8 cellular contexts compared by ENCODE assay signal in the genomic region with DNA sequence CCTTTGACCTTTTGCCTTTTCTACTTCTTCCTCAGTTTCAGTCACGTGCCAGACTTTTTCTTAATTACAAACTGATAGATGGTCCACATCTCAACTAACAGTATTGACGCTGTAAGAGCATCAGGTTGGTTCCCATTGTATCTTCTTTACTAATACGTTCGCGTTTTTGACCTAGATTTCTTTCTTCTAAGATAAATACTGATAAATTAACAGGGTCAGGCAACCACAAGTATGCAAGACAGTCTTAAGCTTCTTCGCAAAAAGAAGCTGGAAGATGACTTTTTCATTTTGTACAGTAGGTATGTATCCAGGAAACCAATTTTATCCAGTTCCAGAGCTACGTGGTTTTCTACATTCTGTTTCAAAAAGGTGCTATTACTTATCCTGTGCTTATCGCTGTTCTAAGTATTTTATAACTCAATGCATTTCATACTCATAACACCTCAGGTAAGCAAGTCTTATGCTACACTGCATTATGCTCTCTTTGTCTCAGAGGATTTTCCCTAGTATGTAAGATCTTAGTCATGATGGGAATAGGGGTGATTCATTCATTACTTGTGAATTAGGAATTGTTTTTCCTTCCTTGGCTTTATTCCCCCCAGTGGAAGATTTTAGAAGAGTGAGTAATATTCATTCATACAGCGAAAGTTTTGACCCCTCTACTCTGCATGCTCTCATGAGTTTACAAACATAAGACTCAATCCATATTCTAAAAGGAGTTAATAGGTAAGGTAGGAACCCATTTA. TPM values are rescaled to one million over a fixed set of nuclear protein-coding genes. Genes with fewer than 3 reads are reported as not detected.
A peak's percentile ranks its signal among the peaks of the same experiment; 100 is the strongest.
DNase-seq lines count a peak whose midpoint lies in the region; ATAC-seq and TF ChIP-seq lines count a peak whose summit lies in the region.

No MANE protein-coding gene starts in this region.

- in situ Hi-C loops in astrocyte of the cerebellum (cut with HindIII; ENCODE audit: low sequenced_read_pairs): loop anchor here (10.0 kb wide), 1 partner anchor 90 kb away; the partner anchor contains the start of gene GPR22

- no peak for TF ChIP-seq POLR2A in tibial nerve (IDR thresholded peaks at IDR 0.05)

- ATAC-seq in HG03097 (IDR thresholded peaks at IDR 0.05; ENCODE audit: low FRiP score, unreplicated experiment): no peak

- no peak for TF ChIP-seq RAD21 in liver (IDR thresholded peaks at IDR 0.05)

- peaks cover 0 to 20% (median 13%) of the 10 kb centered on the region in 4 donors for H3K4me1 ChIP-seq in liver (ENCODE audit: control insufficient read depth in 4 of 4, insufficient read depth in 4 of 4, low read length in 3 of 4)
- H3K4me1 ChIP-seq in tibial nerve: peaks cover 0 to 50% (median 11%) of the 10 kb centered on the region in 4 donors

- H3K4me3 ChIP-seq in AG10803 (ENCODE audit: low read length): peak overlapping the region; percentile 95
- H3K4me3 ChIP-seq in HL-60 (replicated peaks; ENCODE audit: insufficient read depth, low read length): peak overlapping the region; percentile 94
- H3K4me3 ChIP-seq in astrocyte of the cerebellum (ENCODE audit: low read depth, low read length): peak overlapping the region; percentile 69
- peak overlapping the region; percentile 93 to 95 (median 95) for H3K4me3 ChIP-seq in liver (ENCODE audit: low read depth in 1 of 3, low read length in 3 of 3)
- peak overlapping the region; percentile 65 to 98 (median 82) for H3K4me3 ChIP-seq in tibial nerve

- WGBS in liver: 51% methylated on average over 9 of the region's 9 CpGs
- WGBS in tibial nerve, 2 donors: 39 to 41% methylated on average over 9 of the region's 9 CpGs

- DNase-seq in AG10803 (ENCODE audit: low read depth) (peak; percentile 83), HL-60 (ENCODE audit: low read depth in 1 of 2, low spot score in 1 of 2) (no peak), astrocyte of the cerebellum (ENCODE audit: low read depth) (peak; percentile 68), tibial nerve (ENCODE audit: low spot score in 2 of 2) (no peak), MV-4-11 (lab: John Stamatoyannopoulos, UW) (no peak), midbrain (lab: John Stamatoyannopoulos, UW) (no peak)

- H3K27me3 ChIP-seq in HL-60 (ENCODE audit: insufficient read depth, poor library complexity, severe bottlenecking) (no peaks in the 10 kb centered on the region), liver (ENCODE audit: control insufficient read depth in 4 of 4, insufficient read depth in 4 of 4, low read length in 3 of 4) (no peaks in the 10 kb centered on the region), tibial nerve (no peaks in the 10 kb centered on the region)

- peak; percentile 20 for TF ChIP-seq CTCF in AG10803 (conservative IDR thresholded peaks at IDR 0.05; ENCODE audit: low read length)
- TF ChIP-seq CTCF in HL-60 (IDR thresholded peaks at IDR 0.05; ENCODE audit: insufficient read depth, low read length): no peak
- TF ChIP-seq CTCF in astrocyte of the cerebellum (IDR thresholded peaks at IDR 0.05; ENCODE audit: low read depth, low read length, missing control alignments): no peak
- TF ChIP-seq CTCF in liver (IDR thresholded peaks at IDR 0.05; ENCODE audit: low read depth, low read length, missing input control): no peak
- TF ChIP-seq CTCF in tibial nerve (IDR thresholded peaks at IDR 0.05): no peak

- TF ChIP-seq EP300 in tibial nerve (IDR thresholded peaks at IDR 0.05): no peak

- H3K9ac ChIP-seq in liver (ENCODE audit: low read depth in 1 of 2, low read length in 2 of 2): peak overlapping the region; percentile 39 to 84

- no peaks in the 10 kb centered on the region for H3K9me3 ChIP-seq in liver (ENCODE audit: control insufficient read depth in 4 of 4, low read length in 3 of 4)
- H3K9me3 ChIP-seq in tibial nerve: no peaks in the 10 kb centered on the region

- H3K36me3 ChIP-seq in liver (ENCODE audit: control insufficient read depth in 4 of 4, insufficient read depth in 3 of 4, low read depth in 1 of 4, low read length in 3 of 4) (no peaks in the 10 kb centered on the region), tibial nerve (peaks cover 0 to under 1% (median 0%) of the 10 kb centered on the region in 3 donors)

- H3K27ac ChIP-seq in HL-60 (replicated peaks): peak overlapping the region; percentile 92
- peak overlapping the region; percentile 89 to 90 for H3K27ac ChIP-seq in liver (ENCODE audit: low read depth in 1 of 2, low read length in 2 of 2)
- peak overlapping the region; percentile 82 to 98 (median 96) for H3K27ac ChIP-seq in tibial nerve

TF ChIP-seq in liver, 16 proteins besides CTCF, POLR2A, EP300 and RAD21:
- no peak for TF ChIP-seq FOXA2 (IDR thresholded peaks at IDR 0.05)
- peak; percentile 69 for TF ChIP-seq NR2F2 (IDR thresholded peaks at IDR 0.05)

RNA-seq across cellular contexts. Expression of gene DUS4L, which starts 1.0 kb away (rescaled TPM):
- total RNA-seq in liver (1 to 10 TPM; 3.6 to 5.3 TPM), tibial nerve (10 to 100 TPM in 1 of 4 donors, 1 to 10 TPM in 3; 5.3 to 10.2 (median 8.5) TPM)
- 1 to 10 TPM; 1.9 to 3.4 TPM for polyA plus RNA-seq in liver

RNA-seq across cellular contexts. Expression of gene COG5, which starts 1.0 kb away (rescaled TPM):
- total RNA-seq in liver (10 to 100 TPM; 12.7 to 27.1 TPM), tibial nerve (10 to 100 TPM; 26.7 to 35.7 (median 32.6) TPM)
- 1 to 10 TPM; 4.1 TPM for polyA plus RNA-seq in liver

RNA-seq across cellular contexts. Expression of gene BCAP29, which starts 15.3 kb away (rescaled TPM):
- total RNA-seq in liver: 10 to 100 TPM; 40.2 to 77.7 TPM
- polyA plus RNA-seq in liver: 10 to 100 TPM; 19.5 to 33.5 TPM
- total RNA-seq in tibial nerve: 100 to 1,000 TPM in 3 of 4 donors, 10 to 100 TPM in 1; 48.9 to 235 (median 121) TPM

Comparison
In these comparisons a context has a peak if more than half of its experiments do, and no peak if none do; other contexts are left out.
1. DNase-seq: peak in AG10803 (single experiment) and astrocyte of the cerebellum (single experiment); none in HL-60 (0 of 2), tibial nerve (0 of 2), MV-4-11 (single experiment) and midbrain (single experiment).
2. Peak in every context shown above with its lines, with median percentiles within 50 percentile points of each other: H3K4me3 ChIP-seq and H3K27ac ChIP-seq.